16 cellular contexts compared by ENCODE assay signal in the genomic region with DNA sequence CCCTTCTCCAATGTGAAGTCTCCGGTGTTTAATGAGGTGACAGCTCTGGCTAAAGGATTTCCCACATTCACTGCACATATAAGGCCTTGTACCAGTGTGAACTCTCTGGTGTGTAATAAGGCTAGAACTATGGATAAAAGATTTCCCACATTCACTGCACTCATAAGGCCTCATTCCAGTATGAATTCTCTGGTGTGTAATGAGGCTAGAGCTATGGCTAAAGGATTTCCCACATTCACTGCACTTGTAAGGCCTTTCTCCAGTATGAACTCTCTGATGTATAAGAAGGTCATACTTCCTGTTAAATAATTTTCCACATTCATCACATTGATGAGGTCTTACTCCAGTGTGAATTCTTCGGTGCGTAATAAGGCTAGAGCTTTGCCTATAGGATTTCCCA. TPM values are rescaled to one million over a fixed set of nuclear protein-coding genes. Genes with fewer than 3 reads are reported as not detected.
DNase-seq lines count a peak whose midpoint lies in the region; ATAC-seq and TF ChIP-seq lines count a peak whose summit lies in the region.
"Had no signal": no experiment of that assay in that cellular context is flagged by ENCODE, and none has a peak within 500 bp of the region (broad histone marks: within the 10 kb centered on the region; RNA-seq: fewer than 3 reads in every experiment).

No MANE protein-coding gene starts in this region.

- peaks cover 32% of the 10 kb centered on the region for H3K9me3 Mint-ChIP-seq in natural killer cell treated with Interleukin-12 subunit alpha and Interleukin-12 subunit beta and Interleukin-15 and Interleukin-18, amount 100 ng/mL, for 72 hours
- H3K9me3 Mint-ChIP-seq in stimulated activated memory B cell treated with anti-CD40 and anti-IgM and Interleukin-4, amounts not matched to agents 10 μg/mL and 1 μg/mL and 100 μg/mL, for 72 hours, result peaks cover 47% of the 10 kb centered on the region
- H3K9me3 Mint-ChIP-seq: GM23338 had no signal

- no peak for DNase-seq in right lobe of liver
- DNase-seq in PC-9, result no peak
- no peak for DNase-seq in natural killer cell treated with Interleukin-12 subunit alpha and Interleukin-12 subunit beta and Interleukin-15 and Interleukin-18, amount 100 ng/mL, for 72 hours (ENCODE audit: low spot score)
- DNase-seq in LoVo (ENCODE audit: low spot score), result no peak
- DNase-seq: C1 segment of cervical spinal cord; Caco-2; CD4-positive, alpha-beta T cell; HCEC 1CT; IMR-90 had no signal

- no peak overlapping the region for H3K27ac ChIP-seq in liver (ENCODE audit: low read depth in 1 of 2, low read length in 2 of 2)
- no peak overlapping the region for H3K27ac ChIP-seq in right lobe of liver
- H3K27ac ChIP-seq in PC-9, result no peak overlapping the region
- no peak overlapping the region for H3K27ac ChIP-seq in muscle layer of duodenum (ENCODE audit: low read length)
- H3K27ac ChIP-seq: 22Rv1, A549 had no signal

- TF ChIP-seq CTCF in liver (IDR thresholded peaks at IDR 0.05; ENCODE audit: low read depth, low read length, missing input control) (no peak), right lobe of liver (IDR thresholded peaks at IDR 0.05) (no peak), PC-9 (conservative IDR thresholded peaks at IDR 0.05) (no peak)

- H3K27me3 Mint-ChIP-seq in natural killer cell treated with Interleukin-12 subunit alpha and Interleukin-12 subunit beta and Interleukin-15 and Interleukin-18, amount 100 ng/mL, for 72 hours, result no peaks in the 10 kb centered on the region
- no peaks in the 10 kb centered on the region for H3K27me3 Mint-ChIP-seq in stimulated activated memory B cell treated with anti-CD40 and anti-IgM and Interleukin-4, amounts not matched to agents 10 μg/mL and 1 μg/mL and 100 μg/mL, for 72 hours
- H3K27me3 Mint-ChIP-seq: CD4-positive, alpha-beta T cell had no signal

- H3K36me3 ChIP-seq in liver (ENCODE audit: control insufficient read depth in 4 of 4, insufficient read depth in 3 of 4, low read depth in 1 of 4, low read length in 3 of 4) (peaks cover 11 to 35% (median 18%) of the 10 kb centered on the region in 4 donors), right lobe of liver (peaks cover 0 to 15% (median 4%) of the 10 kb centered on the region in 4 donors), PC-9 (ENCODE audit: low read depth) (peaks cover 46% of the 10 kb centered on the region), muscle layer of duodenum (ENCODE audit: control insufficient read depth in 1 of 2, insufficient read depth in 2 of 2, low read length in 2 of 2) (peaks cover 36 to 69% of the 10 kb centered on the region in 2 donors)

- POLR2A ChIA-PET in PC-9 (lab: Charles Lee; ENCODE audit: unreplicated experiment), result no interaction called here

- H2AFZ ChIP-seq in PC-9, result no peak overlapping the region
- H2AFZ ChIP-seq: GM23338 had no signal

- H3K27ac Mint-ChIP-seq in natural killer cell treated with Interleukin-12 subunit alpha and Interleukin-12 subunit beta and Interleukin-15 and Interleukin-18, amount 100 ng/mL, for 72 hours, result no peak overlapping the region
- H3K27ac Mint-ChIP-seq in stimulated activated memory B cell treated with anti-CD40 and anti-IgM and Interleukin-4, amounts not matched to agents 10 μg/mL and 1 μg/mL and 100 μg/mL, for 72 hours, result no peak overlapping the region
- H3K27ac Mint-ChIP-seq: CD4-positive, alpha-beta T cell; GM23338 had no signal

- no peak for TF ChIP-seq RAD21 in liver (IDR thresholded peaks at IDR 0.05)

- H3K27me3 ChIP-seq in liver (ENCODE audit: control insufficient read depth in 4 of 4, insufficient read depth in 4 of 4, low read length in 3 of 4), result no peaks in the 10 kb centered on the region
- no peaks in the 10 kb centered on the region for H3K27me3 ChIP-seq in right lobe of liver
- H3K27me3 ChIP-seq in PC-9 (ENCODE audit: insufficient read depth, low read depth), result no peaks in the 10 kb centered on the region
- H3K27me3 ChIP-seq in muscle layer of duodenum (ENCODE audit: low read depth, low read length), result no peaks in the 10 kb centered on the region

- H3K4me1 ChIP-seq in liver (ENCODE audit: control insufficient read depth in 4 of 4, insufficient read depth in 4 of 4, low read length in 3 of 4), result peaks cover 0 to 3% (median under 1%) of the 10 kb centered on the region in 4 donors
- peaks cover 0 to 1% (median 0%) of the 10 kb centered on the region in 4 donors for H3K4me1 ChIP-seq in right lobe of liver
- H3K4me1 ChIP-seq in PC-9 (replicated peaks; ENCODE audit: insufficient read depth), result peaks cover 8% of the 10 kb centered on the region
- H3K4me1 ChIP-seq in muscle layer of duodenum (ENCODE audit: control insufficient read depth in 1 of 2, insufficient read depth in 2 of 2, low read length in 2 of 2), result peaks cover 0 to 6% of the 10 kb centered on the region in 2 donors
- H3K4me1 ChIP-seq: A549, Caco-2 had no signal

- peaks cover 67% of the 10 kb centered on the region for H3K36me3 Mint-ChIP-seq in natural killer cell treated with Interleukin-12 subunit alpha and Interleukin-12 subunit beta and Interleukin-15 and Interleukin-18, amount 100 ng/mL, for 72 hours
- peaks cover 96% of the 10 kb centered on the region for H3K36me3 Mint-ChIP-seq in stimulated activated memory B cell treated with anti-CD40 and anti-IgM and Interleukin-4, amounts not matched to agents 10 μg/mL and 1 μg/mL and 100 μg/mL, for 72 hours

- H3K9ac ChIP-seq in liver (ENCODE audit: low read depth in 1 of 2, low read length in 2 of 2), result no peak overlapping the region

- no peaks in the 10 kb centered on the region for H3F3A ChIP-seq in PC-9 (ENCODE audit: insufficient read depth, low read depth)

- H3K4me2 ChIP-seq in PC-9, result no peak overlapping the region
- H3K4me2 ChIP-seq: A549, GM23338 had no signal

- no peaks in the 10 kb centered on the region for H4K20me1 ChIP-seq in PC-9 (ENCODE audit: insufficient read depth)

- no TSS peak for BruUV-seq in PC-9 (replicated peaks; lab: Mats Ljungman, UMichigan)

- H3K9me2 ChIP-seq in PC-9 (ENCODE audit: insufficient read depth), result no peaks in the 10 kb centered on the region

- ATAC-seq in right lobe of liver (no peak), GM21737 (IDR thresholded peaks at IDR 0.05; ENCODE audit: unreplicated experiment) (no peak)
- ATAC-seq in natural killer cell treated with Interleukin-12 subunit alpha and Interleukin-12 subunit beta and Interleukin-15 and Interleukin-18, amount 100 ng/mL, for 72 hours, result no peak
- no peak for ATAC-seq in stimulated activated memory B cell treated with anti-CD40 and anti-IgM and Interleukin-4, amounts not matched to agents 10 μg/mL and 1 μg/mL and 100 μg/mL, for 72 hours
- ATAC-seq: A549, GM23338 had no signal

- TF ChIP-seq POLR2A in right lobe of liver (IDR thresholded peaks at IDR 0.05), result no peak

- peak overlapping the region in 2 of 3 donors; percentile 12 to 50 for H3K4me3 ChIP-seq in liver (ENCODE audit: low read depth in 1 of 3, low read length in 3 of 3)
- H3K4me3 ChIP-seq in right lobe of liver, result no peak overlapping the region
- H3K4me3 ChIP-seq in PC-9, result 0 out of 2 replicates have a peak overlapping the region, but pooled peaks have one; percentile 16
- H3K4me3 ChIP-seq in muscle layer of duodenum (ENCODE audit: low read depth in 1 of 2, low read length in 2 of 2), result peak overlapping the region; percentile 32 to 52
- H3K4me3 ChIP-seq: A549, GM23338 had no signal

- H3K4me3 Mint-ChIP-seq in natural killer cell treated with Interleukin-12 subunit alpha and Interleukin-12 subunit beta and Interleukin-15 and Interleukin-18, amount 100 ng/mL, for 72 hours, result no peak overlapping the region
- H3K4me3 Mint-ChIP-seq in stimulated activated memory B cell treated with anti-CD40 and anti-IgM and Interleukin-4, amounts not matched to agents 10 μg/mL and 1 μg/mL and 100 μg/mL, for 72 hours, result no peak overlapping the region
- H3K4me3 Mint-ChIP-seq: CD4-positive, alpha-beta T cell; GM23338 had no signal

- 98% methylated on average over 3 of the region's 3 CpGs for WGBS in liver
- 97% methylated on average over 3 of the region's 3 CpGs for WGBS in right lobe of liver (ENCODE audit: insufficient coverage, low coverage, low lambda C conversion rate, missing lambda C conversion rate)

- peaks cover 11 to 19% of the 10 kb centered on the region in 2 donors for H3K4me1 Mint-ChIP-seq in natural killer cell treated with Interleukin-12 subunit alpha and Interleukin-12 subunit beta and Interleukin-15 and Interleukin-18, amount 100 ng/mL, for 72 hours (ENCODE audit: low read depth in 2 of 2)
- peaks cover 31% of the 10 kb centered on the region for H3K4me1 Mint-ChIP-seq in stimulated activated memory B cell treated with anti-CD40 and anti-IgM and Interleukin-4, amounts not matched to agents 10 μg/mL and 1 μg/mL and 100 μg/mL, for 72 hours

- H3K79me2 ChIP-seq in PC-9 (ENCODE audit: low read depth), result peaks cover 18% of the 10 kb centered on the region

- peaks cover 30 to 61% (median 54%) of the 10 kb centered on the region in 4 donors for H3K9me3 ChIP-seq in liver (ENCODE audit: control insufficient read depth in 4 of 4, low read length in 3 of 4)
- peaks cover 0 to 15% (median 4%) of the 10 kb centered on the region in 4 donors for H3K9me3 ChIP-seq in right lobe of liver
- H3K9me3 ChIP-seq in PC-9 (ENCODE audit: insufficient read depth, low read depth), result peaks cover 90% of the 10 kb centered on the region
- H3K9me3 ChIP-seq in muscle layer of duodenum (ENCODE audit: control insufficient read depth in 1 of 2, low read length in 2 of 2), result peaks cover 40 to 70% of the 10 kb centered on the region in 2 donors

- intact Hi-C loops in right lobe of liver (cut with DNase I) (no loop called here), PC-9 (cut with micrococcal nuclease; ENCODE audit: unreplicated experiment) (no loop called here)

- CTCF ChIA-PET in PC-9 (lab: Charles Lee), result no interaction called here

RNA-seq across cellular contexts. Expression of a gene that starts 5.9 kb away (rescaled TPM):
- total RNA-seq in liver (1 to 10 TPM; 1.6 to 4.4 TPM), right lobe of liver (1 to 10 TPM in 2 of 6 experiments, under 1 TPM in 4; 0.50 to 1.6 (median 0.75) TPM), PC-9 (2021) (6.3 and 6.4 TPM in 2 replicates)
- polyA plus RNA-seq in liver, result under 1 TPM; 0.53 to 0.67 TPM
- total RNA-seq in natural killer cell treated with Interleukin-12 subunit alpha and Interleukin-12 subunit beta and Interleukin-15 and Interleukin-18, amount 100 ng/mL, for 72 hours, result 1 to 10 TPM; 2.7 to 6.9 TPM

RNA-seq across cellular contexts. Expression of a gene that starts 6.4 kb away (rescaled TPM):
- total RNA-seq in liver, result 1 to 10 TPM; 2.6 to 3.1 TPM
- 1 to 10 TPM in 1 of 2 donors, under 1 TPM in 1; 0.51 to 1.4 TPM for polyA plus RNA-seq in liver
- total RNA-seq in right lobe of liver, result 1 to 10 TPM; 1.0 to 3.7 (median 2.4) TPM
- 4.8 and 7.5 TPM in 2 replicates for total RNA-seq in PC-9 (2021)
- 1 to 10 TPM; 1.9 to 3.4 TPM for total RNA-seq in natural killer cell treated with Interleukin-12 subunit alpha and Interleukin-12 subunit beta and Interleukin-15 and Interleukin-18, amount 100 ng/mL, for 72 hours

RNA-seq across cellular contexts. Expression of a gene that starts 25.2 kb away (rescaled TPM):
- 10 to 100 TPM; 12.9 to 16.3 TPM for total RNA-seq in liver
- 1 to 10 TPM; 1.2 to 1.7 TPM for polyA plus RNA-seq in liver
- 10 to 100 TPM in 3 of 6 experiments, 1 to 10 TPM in 3; 4.1 to 12.6 (median 7.8) TPM for total RNA-seq in right lobe of liver
- 16.1 and 19.6 TPM in 2 replicates for total RNA-seq in PC-9 (2021)
- total RNA-seq in natural killer cell treated with Interleukin-12 subunit alpha and Interleukin-12 subunit beta and Interleukin-15 and Interleukin-18, amount 100 ng/mL, for 72 hours, result 10 to 100 TPM; 19.8 to 26.6 TPM

RNA-seq across cellular contexts. Expression of a gene that starts 32.7 kb away (rescaled TPM):
- total RNA-seq in liver (under 1 TPM in 1 of 2 donors, not detected in 1; 0.23 TPM), right lobe of liver (under 1 TPM in 3 of 6 experiments, not detected in 3; 0.24 to 0.88 (median 0.39) TPM), PC-9 (2021) (not detected in 2 replicates)
- polyA plus RNA-seq in liver, result under 1 TPM; 0.14 to 0.58 TPM
- total RNA-seq in natural killer cell treated with Interleukin-12 subunit alpha and Interleukin-12 subunit beta and Interleukin-15 and Interleukin-18, amount 100 ng/mL, for 72 hours, result under 1 TPM in 1 of 2 donors, not detected in 1; 0.74 TPM
- total RNA-seq: GM23338, IMR-90 had no signal

RNA-seq across cellular contexts. Expression of a gene that starts 52.8 kb away (rescaled TPM):
- total RNA-seq in liver (10 to 100 TPM in 1 of 2 donors, 1 to 10 TPM in 1; 9.1 to 13.8 TPM), right lobe of liver (10 to 100 TPM in 3 of 6 experiments, 1 to 10 TPM in 3; 5.1 to 11.7 (median 8.7) TPM), PC-9 (2021) (8.6 and 12.2 TPM in 2 replicates)
- polyA plus RNA-seq in liver, result 1 to 10 TPM; 6.9 to 7.3 TPM
- total RNA-seq in natural killer cell treated with Interleukin-12 subunit alpha and Interleukin-12 subunit beta and Interleukin-15 and Interleukin-18, amount 100 ng/mL, for 72 hours, result 10 to 100 TPM; 18.9 to 22.4 TPM

Comparison
In these comparisons a context has a peak if more than half of its experiments do, and no peak if none do; other contexts are left out.
1. H3K4me3 ChIP-seq: peak in liver (2 of 3), PC-9 (single experiment) and muscle layer of duodenum (2 of 2); none in right lobe of liver (0 of 3).